Comparison of ENCODE assay signal across 1 cellular context in the genomic region with DNA sequence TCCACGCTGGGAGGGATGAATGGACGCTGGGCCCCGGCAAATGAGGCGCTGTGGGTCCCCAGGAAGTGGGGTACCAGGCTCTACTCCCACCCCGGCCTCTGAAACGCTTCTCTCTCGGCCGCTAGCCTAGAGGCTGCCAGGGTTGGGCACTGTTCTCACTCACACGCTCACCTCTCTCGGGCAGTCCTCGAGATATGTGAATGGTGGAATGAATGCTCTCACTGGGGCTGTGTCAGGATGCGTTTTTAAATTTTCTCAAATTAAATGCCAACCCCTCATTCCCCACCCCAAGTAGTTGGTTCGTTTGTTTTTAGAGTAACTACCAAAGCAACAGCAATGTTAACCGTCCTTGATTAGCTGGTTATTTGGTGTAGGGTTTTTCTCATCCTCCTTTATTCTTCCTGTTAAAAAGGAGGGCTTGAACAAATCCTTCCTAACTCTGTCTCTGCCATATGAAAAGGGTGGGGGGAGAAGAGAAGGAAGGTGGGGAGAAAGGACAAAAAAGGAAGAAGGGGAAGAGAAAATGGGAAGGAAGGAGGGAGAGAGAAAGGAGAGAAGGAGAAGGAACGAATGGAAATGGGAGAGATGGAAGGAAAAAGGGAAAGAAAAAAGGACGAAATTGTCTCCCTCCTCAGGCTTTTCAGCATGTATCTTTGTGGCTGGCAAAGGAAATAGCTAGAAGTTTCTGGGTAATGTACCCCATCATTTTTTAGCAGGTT.
TF ChIP-seq lines count a peak whose summit lies in the region.

No MANE protein-coding gene starts in this region.

TF ChIP-seq in HepG2, 621 proteins besides CTCF, POLR2A, EP300 and RAD21 (continued from another document):
- no peak for TF ChIP-seq SMARCC2 (IDR thresholded peaks at IDR 0.05)
- TF ChIP-seq ZNF10 (CRISPR knock-in tag; IDR thresholded peaks at IDR 0.05; ENCODE audit: borderline replicate concordance, low read depth) = no peak
- no peak for TF ChIP-seq PBX3 (CRISPR knock-in tag; IDR thresholded peaks at IDR 0.05; ENCODE audit: borderline replicate concordance)
- no peak for TF ChIP-seq EEA1 (CRISPR knock-in tag; IDR thresholded peaks at IDR 0.05; ENCODE audit: borderline replicate concordance)
- TF ChIP-seq AHR (CRISPR knock-in tag; IDR thresholded peaks at IDR 0.05) = no peak
- no peak for TF ChIP-seq NPAS2 (CRISPR knock-in tag; IDR thresholded peaks at IDR 0.05; ENCODE audit: borderline replicate concordance)
- TF ChIP-seq, protein P1, sequence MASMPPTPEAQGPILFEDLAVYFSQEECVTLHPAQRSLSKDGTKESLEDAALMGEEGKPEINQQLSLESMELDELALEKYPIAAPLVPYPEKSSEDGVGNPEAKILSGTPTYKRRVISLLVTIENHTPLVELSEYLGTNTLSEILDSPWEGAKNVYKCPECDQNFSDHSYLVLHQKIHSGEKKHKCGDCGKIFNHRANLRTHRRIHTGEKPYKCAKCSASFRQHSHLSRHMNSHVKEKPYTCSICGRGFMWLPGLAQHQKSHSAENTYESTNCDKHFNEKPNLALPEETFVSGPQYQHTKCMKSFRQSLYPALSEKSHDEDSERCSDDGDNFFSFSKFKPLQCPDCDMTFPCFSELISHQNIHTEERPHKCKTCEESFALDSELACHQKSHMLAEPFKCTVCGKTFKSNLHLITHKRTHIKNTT (CRISPR knock-in tag; IDR thresholded peaks at IDR 0.05) = no peak
- no peak for TF ChIP-seq PRDM4 (CRISPR knock-in tag; IDR thresholded peaks at IDR 0.05; ENCODE audit: borderline replicate concordance)
- TF ChIP-seq ZBTB1 (CRISPR knock-in tag; IDR thresholded peaks at IDR 0.05; ENCODE audit: borderline replicate concordance) = no peak
- TF ChIP-seq, protein P2, sequence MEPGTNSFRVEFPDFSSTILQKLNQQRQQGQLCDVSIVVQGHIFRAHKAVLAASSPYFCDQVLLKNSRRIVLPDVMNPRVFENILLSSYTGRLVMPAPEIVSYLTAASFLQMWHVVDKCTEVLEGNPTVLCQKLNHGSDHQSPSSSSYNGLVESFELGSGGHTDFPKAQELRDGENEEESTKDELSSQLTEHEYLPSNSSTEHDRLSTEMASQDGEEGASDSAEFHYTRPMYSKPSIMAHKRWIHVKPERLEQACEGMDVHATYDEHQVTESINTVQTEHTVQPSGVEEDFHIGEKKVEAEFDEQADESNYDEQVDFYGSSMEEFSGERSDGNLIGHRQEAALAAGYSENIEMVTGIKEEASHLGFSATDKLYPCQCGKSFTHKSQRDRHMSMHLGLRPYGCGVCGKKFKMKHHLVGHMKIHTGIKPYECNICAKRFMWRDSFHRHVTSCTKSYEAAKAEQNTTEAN (CRISPR knock-in tag; conservative IDR thresholded peaks at IDR 0.05) = no peak
- no peak for TF ChIP-seq KDM6A (CRISPR knock-in tag; IDR thresholded peaks at IDR 0.05; ENCODE audit: low read depth)
- no peak for TF ChIP-seq SP140L (CRISPR knock-in tag; IDR thresholded peaks at IDR 0.05; ENCODE audit: borderline replicate concordance)
- no peak for TF ChIP-seq ZNF547 (CRISPR knock-in tag; IDR thresholded peaks at IDR 0.05)
- no peak for TF ChIP-seq POLR2G (IDR thresholded peaks at IDR 0.05; ENCODE audit: low read depth, low read length)
- no peak for TF ChIP-seq LRRFIP1 (CRISPR knock-in tag; conservative IDR thresholded peaks at IDR 0.05)
- no peak for TF ChIP-seq ZNF264 (CRISPR knock-in tag; IDR thresholded peaks at IDR 0.05)
- TF ChIP-seq SSRP1 (CRISPR knock-in tag; IDR thresholded peaks at IDR 0.05) = no peak
- TF ChIP-seq, protein P3, sequence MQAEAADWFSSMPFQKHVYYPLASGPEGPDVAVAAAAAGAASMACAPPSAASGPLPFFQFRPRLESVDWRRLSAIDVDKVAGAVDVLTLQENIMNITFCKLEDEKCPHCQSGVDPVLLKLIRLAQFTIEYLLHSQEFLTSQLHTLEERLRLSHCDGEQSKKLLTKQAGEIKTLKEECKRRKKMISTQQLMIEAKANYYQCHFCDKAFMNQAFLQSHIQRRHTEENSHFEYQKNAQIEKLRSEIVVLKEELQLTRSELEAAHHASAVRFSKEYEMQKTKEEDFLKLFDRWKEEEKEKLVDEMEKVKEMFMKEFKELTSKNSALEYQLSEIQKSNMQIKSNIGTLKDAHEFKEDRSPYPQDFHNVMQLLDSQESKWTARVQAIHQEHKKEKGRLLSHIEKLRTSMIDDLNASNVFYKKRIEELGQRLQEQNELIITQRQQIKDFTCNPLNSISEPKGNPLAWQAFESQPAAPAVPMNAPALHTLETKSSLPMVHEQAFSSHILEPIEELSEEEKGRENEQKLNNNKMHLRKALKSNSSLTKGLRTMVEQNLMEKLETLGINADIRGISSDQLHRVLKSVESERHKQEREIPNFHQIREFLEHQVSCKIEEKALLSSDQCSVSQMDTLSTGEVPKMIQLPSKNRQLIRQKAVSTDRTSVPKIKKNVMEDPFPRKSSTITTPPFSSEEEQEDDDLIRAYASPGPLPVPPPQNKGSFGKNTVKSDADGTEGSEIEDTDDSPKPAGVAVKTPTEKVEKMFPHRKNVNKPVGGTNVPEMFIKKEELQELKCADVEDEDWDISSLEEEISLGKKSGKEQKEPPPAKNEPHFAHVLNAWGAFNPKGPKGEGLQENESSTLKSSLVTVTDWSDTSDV (CRISPR knock-in tag; IDR thresholded peaks at IDR 0.05) = no peak
